In the genomic region with DNA sequence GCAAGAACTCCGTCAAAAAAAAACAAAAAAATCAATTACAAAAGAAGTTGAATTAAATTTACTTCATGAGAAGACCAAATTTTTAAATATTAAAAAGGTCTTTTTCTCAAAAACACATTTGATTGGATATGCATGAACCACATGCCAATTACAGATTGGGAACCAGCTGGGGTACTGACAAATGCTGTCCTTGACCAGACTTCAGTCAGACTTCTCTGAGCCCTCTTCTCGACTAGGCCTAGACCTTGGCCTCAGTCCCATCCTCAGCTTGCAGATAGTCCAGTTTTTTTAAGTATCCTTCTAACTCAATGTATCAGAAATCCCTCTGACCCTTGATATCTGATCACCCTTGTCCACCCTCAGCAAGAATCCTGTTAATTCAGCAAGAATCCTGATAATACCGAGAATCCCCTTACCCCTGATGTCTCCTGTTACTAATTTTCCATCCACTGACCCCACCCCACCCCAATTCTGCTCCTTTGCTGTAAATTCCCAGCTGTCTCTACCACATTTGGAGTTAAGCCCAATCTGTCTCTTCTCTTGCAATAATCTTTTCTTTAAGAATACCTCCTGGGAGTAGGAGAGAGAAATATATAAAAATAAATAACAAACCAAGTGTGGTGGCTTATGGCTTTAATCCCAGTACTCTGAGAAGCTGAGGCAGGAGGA, we compare ENCODE assay signal across 26 cellular contexts. TPM values are rescaled to one million over a fixed set of nuclear protein-coding genes. Genes with fewer than 3 reads are reported as not detected.
A peak's percentile ranks its signal among the peaks of the same experiment; 100 is the strongest.
DNase-seq lines count a peak whose midpoint lies in the region; ATAC-seq and TF ChIP-seq lines count a peak whose summit lies in the region.
"Had no signal": no experiment of that assay in that cellular context is flagged by ENCODE, and none has a peak within 500 bp of the region (broad histone marks: within the 10 kb centered on the region; RNA-seq: fewer than 3 reads in every experiment).

No MANE protein-coding gene starts in this region.

- H3K9me3 Mint-ChIP-seq in GM23338 (no peaks in the 10 kb centered on the region), progenitor cell of endocrine pancreas (ENCODE audit: low read depth) (no peaks in the 10 kb centered on the region)

- H3K4me3 Mint-ChIP-seq in GM23338 (no peak overlapping the region), progenitor cell of endocrine pancreas (ENCODE audit: low read depth) (no peak overlapping the region)

- no peak for TF ChIP-seq CTCF in GM23338 (conservative IDR thresholded peaks at IDR 0.05; ENCODE audit: low read depth in 2 of 2)
- TF ChIP-seq CTCF in OCI-LY3 (IDR thresholded peaks at IDR 0.05; ENCODE audit: low read depth, low read length) = no peak
- TF ChIP-seq CTCF in progenitor cell of endocrine pancreas (IDR thresholded peaks at IDR 0.05; ENCODE audit: unreplicated experiment) = no peak
- no peak for TF ChIP-seq CTCF in lower lobe of right lung (IDR thresholded peaks at IDR 0.05)

- H3K36me3 ChIP-seq in GM23338 (ENCODE audit: insufficient read depth) (no peaks in the 10 kb centered on the region), OCI-LY3 (replicated peaks; ENCODE audit: low read depth, low read length) (no peaks in the 10 kb centered on the region), lower lobe of right lung (no peaks in the 10 kb centered on the region)
- H3K36me3 ChIP-seq: SJCRH30 had no signal

- DNase-seq in GM23338 (ENCODE audit: low spot score) (no peak), left lobe of liver (ENCODE audit: low spot score) (peak; percentile 15), progenitor cell of endocrine pancreas (ENCODE audit: low spot score, unreplicated experiment) (no peak), lower lobe of right lung (no peak), NK-92 (lab: John Stamatoyannopoulos, UW; ENCODE audit: unreplicated experiment) (no peak)
- DNase-seq: Calu3, DMS79 treated with DMSO at 0.1 percent for 48 hours, GF-D8, H7, KBM-7, MV-4-11, NCI-H1105, NCI-H1436 treated with DMSO at 0.1 percent for 48 hours, NCI-H187 treated with DMSO at 0.1 percent for 48 hours, NCI-H2171 treated with DMSO at 0.1 percent for 48 hours, NCI-H345, NCI-H510A treated with DMSO at 0.1 percent for 48 hours, PC-3, SJCRH30 had no signal

- H3K4me2 ChIP-seq in GM23338 (no peak overlapping the region), OCI-LY3 (ENCODE audit: low read length) (no peak overlapping the region)

- H3K4me3 ChIP-seq in GM23338 (no peak overlapping the region), OCI-LY3 (ENCODE audit: low read length) (no peak overlapping the region), lower lobe of right lung (no peak overlapping the region)
- H3K4me3 ChIP-seq: SJCRH30 had no signal

- intact Hi-C loops in lower lobe of right lung (cut with DNase I) = no loop called here

- no peaks in the 10 kb centered on the region for H3F3A ChIP-seq in GM23338 (replicated peaks; ENCODE audit: low read depth)

- H3K27me3 Mint-ChIP-seq in GM23338 (ENCODE audit: insufficient read depth, low read depth, poor library complexity) = no peaks in the 10 kb centered on the region
- no peaks in the 10 kb centered on the region for H3K27me3 Mint-ChIP-seq in progenitor cell of endocrine pancreas

- H3K9ac ChIP-seq in OCI-LY3 (ENCODE audit: low read length) = no peak overlapping the region

- H3K27me3 ChIP-seq in GM23338 (ENCODE audit: insufficient read depth) (no peaks in the 10 kb centered on the region), OCI-LY3 (ENCODE audit: low read depth, low read length) (peaks cover 3% of the 10 kb centered on the region; the same call in 1 of the 2 replicates), lower lobe of right lung (ENCODE audit: low read depth) (no peaks in the 10 kb centered on the region)
- H3K27me3 ChIP-seq: SJCRH30 had no signal

- H3K9me2 ChIP-seq in GM23338 (ENCODE audit: insufficient read depth) = 0 out of 2 replicates have a peak, but pooled peaks cover 4% of the 10 kb centered on the region

- peaks cover 5% of the 10 kb centered on the region; the same call in 1 of the 2 replicates for H3K4me1 ChIP-seq in GM23338 (ENCODE audit: insufficient read depth)
- H3K4me1 ChIP-seq in OCI-LY3 (ENCODE audit: low read length) = peaks cover 4% of the 10 kb centered on the region
- H3K4me1 ChIP-seq in lower lobe of right lung = no peaks in the 10 kb centered on the region
- H3K4me1 ChIP-seq: SJCRH30 had no signal

- H3K4me1 Mint-ChIP-seq in GM23338 (peaks cover 2% of the 10 kb centered on the region), progenitor cell of endocrine pancreas (ENCODE audit: low read depth) (peaks cover 1% of the 10 kb centered on the region)

- H2AFZ ChIP-seq in GM23338 (no peak overlapping the region), OCI-LY3 (ENCODE audit: low read depth, low read length) (peak overlapping the region; percentile 11; the same call in 1 of the 2 replicates)

- H3K79me2 ChIP-seq in GM23338 (replicated peaks; ENCODE audit: insufficient read depth) (no peaks in the 10 kb centered on the region), OCI-LY3 (ENCODE audit: low read length) (no peaks in the 10 kb centered on the region)

- H3K27ac Mint-ChIP-seq in GM23338 (0 out of 2 replicates have a peak overlapping the region, but pooled peaks have one; percentile 39), progenitor cell of endocrine pancreas (peak overlapping the region; percentile 74)

- H3K9me3 ChIP-seq in OCI-LY3 (ENCODE audit: insufficient read depth, low read length) (no peaks in the 10 kb centered on the region), lower lobe of right lung (no peaks in the 10 kb centered on the region)
- H3K9me3 ChIP-seq: SJCRH30 had no signal

- no peaks in the 10 kb centered on the region for H3K36me3 Mint-ChIP-seq in GM23338 (ENCODE audit: low read depth)
- H3K36me3 Mint-ChIP-seq in progenitor cell of endocrine pancreas (ENCODE audit: insufficient read depth) = no peaks in the 10 kb centered on the region

- ATAC-seq in GM23338 (no peak), left lobe of liver (no peak), lower lobe of right lung (no peak), GM19324 (IDR thresholded peaks at IDR 0.05; ENCODE audit: low FRiP score, unreplicated experiment) (no peak)
- ATAC-seq: PC-3, SK-N-SH treated with all-trans-retinoic acid at 6 μM for 48 hours had no signal

- H3K27ac ChIP-seq in GM23338 (ENCODE audit: low read depth) (no peak overlapping the region), OCI-LY3 (ENCODE audit: low read length) (no peak overlapping the region), lower lobe of right lung (no peak overlapping the region)
- H3K27ac ChIP-seq: SJCRH30 had no signal

- H4K20me1 ChIP-seq in GM23338 (replicated peaks; ENCODE audit: insufficient read depth) = no peaks in the 10 kb centered on the region
- H4K20me1 ChIP-seq in OCI-LY3 (ENCODE audit: insufficient read depth, low read length) = no peaks in the 10 kb centered on the region

TF ChIP-seq in GM23338, 12 proteins besides CTCF, POLR2A, EP300 and RAD21 (continues in another document):
- TF ChIP-seq NANOG (IDR thresholded peaks at IDR 0.05; ENCODE audit: borderline replicate concordance) = no peak
- TF ChIP-seq ZNF331 (CRISPR knock-in tag; IDR thresholded peaks at IDR 0.05; ENCODE audit: low read depth) = no peak
- TF ChIP-seq, protein P1, sequence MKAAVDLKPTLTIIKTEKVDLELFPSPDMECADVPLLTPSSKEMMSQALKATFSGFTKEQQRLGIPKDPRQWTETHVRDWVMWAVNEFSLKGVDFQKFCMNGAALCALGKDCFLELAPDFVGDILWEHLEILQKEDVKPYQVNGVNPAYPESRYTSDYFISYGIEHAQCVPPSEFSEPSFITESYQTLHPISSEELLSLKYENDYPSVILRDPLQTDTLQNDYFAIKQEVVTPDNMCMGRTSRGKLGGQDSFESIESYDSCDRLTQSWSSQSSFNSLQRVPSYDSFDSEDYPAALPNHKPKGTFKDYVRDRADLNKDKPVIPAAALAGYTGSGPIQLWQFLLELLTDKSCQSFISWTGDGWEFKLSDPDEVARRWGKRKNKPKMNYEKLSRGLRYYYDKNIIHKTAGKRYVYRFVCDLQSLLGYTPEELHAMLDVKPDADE (IDR thresholded peaks at IDR 0.05) = no peak
- TF ChIP-seq, protein P2, sequence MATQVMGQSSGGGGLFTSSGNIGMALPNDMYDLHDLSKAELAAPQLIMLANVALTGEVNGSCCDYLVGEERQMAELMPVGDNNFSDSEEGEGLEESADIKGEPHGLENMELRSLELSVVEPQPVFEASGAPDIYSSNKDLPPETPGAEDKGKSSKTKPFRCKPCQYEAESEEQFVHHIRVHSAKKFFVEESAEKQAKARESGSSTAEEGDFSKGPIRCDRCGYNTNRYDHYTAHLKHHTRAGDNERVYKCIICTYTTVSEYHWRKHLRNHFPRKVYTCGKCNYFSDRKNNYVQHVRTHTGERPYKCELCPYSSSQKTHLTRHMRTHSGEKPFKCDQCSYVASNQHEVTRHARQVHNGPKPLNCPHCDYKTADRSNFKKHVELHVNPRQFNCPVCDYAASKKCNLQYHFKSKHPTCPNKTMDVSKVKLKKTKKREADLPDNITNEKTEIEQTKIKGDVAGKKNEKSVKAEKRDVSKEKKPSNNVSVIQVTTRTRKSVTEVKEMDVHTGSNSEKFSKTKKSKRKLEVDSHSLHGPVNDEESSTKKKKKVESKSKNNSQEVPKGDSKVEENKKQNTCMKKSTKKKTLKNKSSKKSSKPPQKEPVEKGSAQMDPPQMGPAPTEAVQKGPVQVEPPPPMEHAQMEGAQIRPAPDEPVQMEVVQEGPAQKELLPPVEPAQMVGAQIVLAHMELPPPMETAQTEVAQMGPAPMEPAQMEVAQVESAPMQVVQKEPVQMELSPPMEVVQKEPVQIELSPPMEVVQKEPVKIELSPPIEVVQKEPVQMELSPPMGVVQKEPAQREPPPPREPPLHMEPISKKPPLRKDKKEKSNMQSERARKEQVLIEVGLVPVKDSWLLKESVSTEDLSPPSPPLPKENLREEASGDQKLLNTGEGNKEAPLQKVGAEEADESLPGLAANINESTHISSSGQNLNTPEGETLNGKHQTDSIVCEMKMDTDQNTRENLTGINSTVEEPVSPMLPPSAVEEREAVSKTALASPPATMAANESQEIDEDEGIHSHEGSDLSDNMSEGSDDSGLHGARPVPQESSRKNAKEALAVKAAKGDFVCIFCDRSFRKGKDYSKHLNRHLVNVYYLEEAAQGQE (IDR thresholded peaks at IDR 0.05; ENCODE audit: unreplicated experiment) = no peak
- no peak for TF ChIP-seq EZH2phosphoT487 (IDR thresholded peaks at IDR 0.05; ENCODE audit: unreplicated experiment)
- no peak for TF ChIP-seq JUNB (IDR thresholded peaks at IDR 0.05; ENCODE audit: unreplicated experiment)
- no peak for TF ChIP-seq STAT1 (IDR thresholded peaks at IDR 0.05; ENCODE audit: unreplicated experiment)
- TF ChIP-seq EZH2 (IDR thresholded peaks at IDR 0.05; ENCODE audit: low read depth, unreplicated experiment) = no peak

RNA-seq across cellular contexts. Expression of gene OR4D9, which starts 30.9 kb away (rescaled TPM):
- total RNA-seq in GM23338 (2014; rRNA removed; shearing (Covaris generic)) = not detected in 2 replicates
- not detected in 2 replicates for polyA plus RNA-seq in GM23338 (2016; fragmentation: Nextera tagmentation; extraction: Ambion mirVana)
- total RNA-seq in left lobe of liver = not detected
- total RNA-seq in progenitor cell of endocrine pancreas = not detected in 2 replicates
- total RNA-seq in lower lobe of right lung = not detected
- total RNA-seq: A172, Calu3, H7, LHCN-M2, MCF 10A, PC-3, SJCRH30 had no signal
- polyA plus RNA-seq: BJ had no signal

RNA-seq across cellular contexts. Expression of gene OR4D11, which starts 38.9 kb away (rescaled TPM):
- total RNA-seq in GM23338 (2014; rRNA removed; shearing (Covaris generic)) = not detected in 2 replicates
- polyA plus RNA-seq in GM23338 (2016; fragmentation: Nextera tagmentation; extraction: Ambion mirVana) = not detected in 2 replicates
- total RNA-seq in left lobe of liver = not detected
- total RNA-seq in progenitor cell of endocrine pancreas = not detected in 2 replicates
- not detected for total RNA-seq in lower lobe of right lung
- total RNA-seq: A172, Calu3, H7, LHCN-M2, MCF 10A, PC-3, SJCRH30 had no signal
- polyA plus RNA-seq: BJ had no signal
